In genomic region chr18:79625195-79625923, GRCh38 we compare ENCODE assay signal across 9 cellular contexts. TPM values are rescaled to one million over a fixed set of nuclear protein-coding genes. Genes with fewer than 3 reads are reported as not detected.
A peak's percentile ranks its signal among the peaks of the same experiment; 100 is the strongest.
DNase-seq lines count a peak whose midpoint lies in the region; ATAC-seq, FAIRE-seq and TF ChIP-seq lines count a peak whose summit lies in the region.
"Had no signal": no experiment of that assay in that cellular context is flagged by ENCODE, and none has a peak within 500 bp of the region (broad histone marks: within the 10 kb centered on the region; RNA-seq: fewer than 3 reads in every experiment).

No MANE protein-coding gene starts in this region.

- H3F3A ChIP-seq in DOHH2 (ENCODE audit: control insufficient read depth, insufficient read depth), result peaks cover 12% of the 10 kb centered on the region
- no peaks in the 10 kb centered on the region for H3F3A ChIP-seq in smooth muscle cell (ENCODE audit: low read depth)

- no peaks in the 10 kb centered on the region for H3K36me3 ChIP-seq in DOHH2 (ENCODE audit: control insufficient read depth, low read length)
- H3K36me3 ChIP-seq in endothelial cell of umbilical vein (ENCODE audit: control insufficient read depth in 2 of 2, extremely low read depth in 1 of 2, insufficient read depth in 2 of 2, low read length in 2 of 2), result no peaks in the 10 kb centered on the region
- no peaks in the 10 kb centered on the region for H3K36me3 ChIP-seq in smooth muscle cell (ENCODE audit: low read depth)

- H3K4me3 ChIP-seq in DOHH2 (ENCODE audit: low read length), result peak overlapping the region; percentile 26; the same call in 1 of the 2 replicates
- H3K4me3 ChIP-seq in endothelial cell of umbilical vein (replicated peaks in 1 of 3; ENCODE audit: insufficient read depth in 1 of 3, low read depth in 1 of 3, low read length in 3 of 3), result no peak overlapping the region
- H3K4me3 ChIP-seq in smooth muscle cell, result no peak overlapping the region

- H3K9me2 ChIP-seq in DOHH2 (replicated peaks; ENCODE audit: control insufficient read depth, low read length), result no peaks in the 10 kb centered on the region

- H4K20me1 ChIP-seq in DOHH2 (ENCODE audit: control insufficient read depth, insufficient read depth, low read depth, low read length), result peaks cover 13% of the 10 kb centered on the region
- no peaks in the 10 kb centered on the region for H4K20me1 ChIP-seq in endothelial cell of umbilical vein (replicated peaks; ENCODE audit: control insufficient read depth, extremely low read depth, insufficient read depth, low read length)
- no peaks in the 10 kb centered on the region for H4K20me1 ChIP-seq in smooth muscle cell (ENCODE audit: low read depth)

- BruUV-seq in endothelial cell of umbilical vein (replicated peaks; lab: Mats Ljungman, UMichigan), result no TSS peak

- peak; percentile 35 for FAIRE-seq in endothelial cell of umbilical vein (lab: Jason Lieb, UNC)

- intact Hi-C loops in endothelial cell of umbilical vein (cut with micrococcal nuclease), result no loop called here

- 82% methylated on average over 17 of the region's 17 CpGs for WGBS in smooth muscle cell (ENCODE audit: low lambda C conversion rate)

- ATAC-seq in GM19467 (IDR thresholded peaks at IDR 0.05; ENCODE audit: unreplicated experiment), result peak; percentile 65
- ATAC-seq in HG03520 (IDR thresholded peaks at IDR 0.05; ENCODE audit: unreplicated experiment), result peak; percentile 69

- CTCF ChIA-PET in endothelial cell of umbilical vein (lab: Charles Lee), result no interaction called here

- POLR2A ChIA-PET in endothelial cell of umbilical vein (lab: Charles Lee), result no interaction called here

- dilution Hi-C loops in endothelial cell of umbilical vein (cut with MboI; ENCODE audit: extremely low pct_ligation_motif_present, low sequenced_read_pairs), result no loop called here

- H3K9me1 ChIP-seq in endothelial cell of umbilical vein (replicated peaks; ENCODE audit: control insufficient read depth, extremely low read depth, insufficient read depth, low read length), result no peaks in the 10 kb centered on the region

- H3K9me3 ChIP-seq in DOHH2 (ENCODE audit: control insufficient read depth, insufficient read depth, low read length) (peaks cover under 1% of the 10 kb centered on the region; the same call in 1 of the 2 replicates), endothelial cell of umbilical vein (replicated peaks; ENCODE audit: control insufficient read depth, insufficient read depth, low read length) (no peaks in the 10 kb centered on the region), smooth muscle cell (replicated peaks; ENCODE audit: low read depth) (no peaks in the 10 kb centered on the region)

- DNase-seq in endothelial cell of umbilical vein (ENCODE audit: low read depth, low spot score) (peak; percentile 46), T-helper 2 cell (no peak), DMS153 treated with DMSO at 0.1 percent for 48 hours (lab: John Stamatoyannopoulos, UW; ENCODE audit: unreplicated experiment) (no peak), smooth muscle cell (lab: John Stamatoyannopoulos, UW; ENCODE audit: unreplicated experiment) (no peak)
- DNase-seq in activated CD8-positive, alpha-beta memory T cell treated with anti-CD3 and anti-CD28 coated beads, Interleukin-2, amount 50 U/mL, for 48 hours, result no peak

- no peak for TF ChIP-seq POLR2A in endothelial cell of umbilical vein (IDR thresholded peaks at IDR 0.05; ENCODE audit: low read depth, low read length)

- H3K27ac ChIP-seq in DOHH2 (ENCODE audit: low read depth, low read length) (peak overlapping the region; percentile 51), endothelial cell of umbilical vein (ENCODE audit: insufficient read depth, low read depth, low read length) (no peak overlapping the region), smooth muscle cell (ENCODE audit: low read depth) (no peak overlapping the region)
- H3K27ac ChIP-seq: VCaP had no signal

- peaks cover 79% of the 10 kb centered on the region for H3K27me3 ChIP-seq in DOHH2 (ENCODE audit: control insufficient read depth, low read length)
- peaks cover 0 to 2% of the 10 kb centered on the region in 2 experiments for H3K27me3 ChIP-seq in endothelial cell of umbilical vein (ENCODE audit: control insufficient read depth in 2 of 2, insufficient read depth in 2 of 2, low read length in 2 of 2)
- H3K27me3 ChIP-seq in smooth muscle cell (ENCODE audit: low read depth), result no peaks in the 10 kb centered on the region

- peaks cover 36% of the 10 kb centered on the region for H3K4me1 ChIP-seq in DOHH2 (ENCODE audit: control insufficient read depth, low read length)
- H3K4me1 ChIP-seq in endothelial cell of umbilical vein (ENCODE audit: control insufficient read depth, extremely low read depth, insufficient read depth, low read length), result peaks cover 10% of the 10 kb centered on the region
- no peaks in the 10 kb centered on the region for H3K4me1 ChIP-seq in smooth muscle cell (ENCODE audit: low read depth)

- H3K4me2 ChIP-seq in DOHH2 (ENCODE audit: low read length) (peak overlapping the region; percentile 50), endothelial cell of umbilical vein (ENCODE audit: insufficient read depth, low read length) (no peak overlapping the region), smooth muscle cell (no peak overlapping the region)

- H2AFZ ChIP-seq in endothelial cell of umbilical vein (ENCODE audit: low read depth, low read length) (no peak overlapping the region), smooth muscle cell (ENCODE audit: low read depth) (no peak overlapping the region)

- TF ChIP-seq CTCF in DOHH2 (IDR thresholded peaks at IDR 0.05; ENCODE audit: low read depth, low read length, poor library complexity, severe bottlenecking) (no peak), endothelial cell of umbilical vein (IDR thresholded peaks at IDR 0.05; ENCODE audit: extremely low read depth in 1 of 2, insufficient read depth in 1 of 2, low read depth in 1 of 2, low read length in 2 of 2) (no peak), smooth muscle cell (IDR thresholded peaks at IDR 0.05; ENCODE audit: borderline replicate concordance, insufficient read depth, poor library complexity, severe bottlenecking) (no peak)

- H3K79me2 ChIP-seq in DOHH2 (ENCODE audit: control insufficient read depth, low read length) (no peaks in the 10 kb centered on the region), endothelial cell of umbilical vein (ENCODE audit: control insufficient read depth, insufficient read depth, low read length) (no peaks in the 10 kb centered on the region), smooth muscle cell (ENCODE audit: low read depth) (no peaks in the 10 kb centered on the region)

- H3K9ac ChIP-seq in endothelial cell of umbilical vein (replicated peaks; ENCODE audit: extremely low read depth, insufficient read depth, low read length) (no peak overlapping the region), smooth muscle cell (ENCODE audit: low read depth) (no peak overlapping the region)

TF ChIP-seq in endothelial cell of umbilical vein, 7 proteins besides CTCF, POLR2A, EP300 and RAD21:
- TF ChIP-seq JUN (IDR thresholded peaks at IDR 0.05; ENCODE audit: borderline replicate concordance, insufficient read depth, insufficient read length, low read depth) (no peak), FOS (IDR thresholded peaks at IDR 0.05; ENCODE audit: borderline replicate concordance, insufficient read depth, low read length) (no peak)
TF ChIP-seq in endothelial cell of umbilical vein: peak in this region for 0.

RNA-seq across cellular contexts. Expression of gene CTDP1, which starts 54.2 kb away (rescaled TPM):
- total RNA-seq in endothelial cell of umbilical vein, result 23.5 and 27.6 TPM in 2 replicates
- polyA plus RNA-seq in endothelial cell of umbilical vein, result 13.5 and 15.3 TPM in 2 replicates
- 11.4 and 12.7 TPM in 2 replicates for polyA plus RNA-seq in endothelial cell of umbilical vein (2011; cell fraction: cytosol; rRNA removed)
- 22.4 and 24.7 TPM in 2 replicates for polyA plus RNA-seq in endothelial cell of umbilical vein (2011; cell fraction: nucleus; rRNA removed)
- 14.8 and 15.6 TPM in 2 replicates for polyA plus RNA-seq in endothelial cell of umbilical vein (2012)
- 10.5 and 13.8 TPM in 2 replicates for polyA minus RNA-seq in endothelial cell of umbilical vein
- 8.6 TPM for polyA minus RNA-seq in endothelial cell of umbilical vein (2011; cell fraction: cytosol; rRNA and poly(A)+ RNA removed)
- 14.1 and 18.1 TPM in 2 replicates for polyA minus RNA-seq in endothelial cell of umbilical vein (2011; cell fraction: nucleus; rRNA and poly(A)+ RNA removed)
- total RNA-seq in smooth muscle cell, result 7.7 and 14.1 TPM in 2 replicates
- 18.4 and 20.5 TPM in 2 replicates for polyA plus RNA-seq in smooth muscle cell
